In genomic region chr1:27366113-27366410, GRCh38 we compare ENCODE assay signal across 8 cellular contexts. TPM values are rescaled to one million over a fixed set of nuclear protein-coding genes. Genes with fewer than 3 reads are reported as not detected.
DNase-seq lines count a peak whose midpoint lies in the region; ATAC-seq and TF ChIP-seq lines count a peak whose summit lies in the region.

No MANE protein-coding gene starts in this region.

- H3K4me1 Mint-ChIP-seq in activated naive CD8-positive, alpha-beta T cell treated with anti-CD3 and anti-CD28 coated beads for 36 hours, result peaks cover 27% of the 10 kb centered on the region

- no peaks in the 10 kb centered on the region for H3K27me3 ChIP-seq in Karpas-422 (ENCODE audit: low read length)
- no peaks in the 10 kb centered on the region for H3K27me3 ChIP-seq in SK-N-SH (ENCODE audit: insufficient read depth)
- H3K27me3 ChIP-seq in osteoblast (ENCODE audit: insufficient read depth, low read length), result no peaks in the 10 kb centered on the region
- no peaks in the 10 kb centered on the region for H3K27me3 ChIP-seq in transverse colon

- H3K36me3 ChIP-seq in Karpas-422 (ENCODE audit: insufficient read depth, low read length) (no peaks in the 10 kb centered on the region), SK-N-SH (replicated peaks in 1 of 2; ENCODE audit: control insufficient read depth in 1 of 2, insufficient read depth in 2 of 2, low read length in 1 of 2) (peaks cover 0 to 24% of the 10 kb centered on the region in 2 experiments), osteoblast (ENCODE audit: insufficient read depth, low read length) (peaks cover 27% of the 10 kb centered on the region), transverse colon (no peaks in the 10 kb centered on the region)

- H3K27me3 Mint-ChIP-seq in activated naive CD8-positive, alpha-beta T cell treated with anti-CD3 and anti-CD28 coated beads for 36 hours, result no peaks in the 10 kb centered on the region

- H3K9me3 ChIP-seq in Karpas-422 (ENCODE audit: low read length) (no peaks in the 10 kb centered on the region), SK-N-SH (no peaks in the 10 kb centered on the region), osteoblast (ENCODE audit: low read depth, low read length) (no peaks in the 10 kb centered on the region), transverse colon (no peaks in the 10 kb centered on the region)

- H3K27ac Mint-ChIP-seq in activated naive CD8-positive, alpha-beta T cell treated with anti-CD3 and anti-CD28 coated beads for 36 hours, result peak overlapping the region; percentile 69

- peak overlapping the region; percentile 84 for H3K4me3 Mint-ChIP-seq in activated naive CD8-positive, alpha-beta T cell treated with anti-CD3 and anti-CD28 coated beads for 36 hours

- 0% methylated on average over 9 of the region's 30 CpGs for WGBS in SK-N-SH (ENCODE audit: low lambda C conversion rate)
- WGBS in transverse colon (ENCODE audit: low coverage in 1 of 2), 2 donors, result 0% methylated on average over 16 of the region's 30 CpGs; no CpG with 5 or more reads in 1 of the 2 donors

- TF ChIP-seq CTCF in SK-N-SH (IDR thresholded peaks at IDR 0.05) (no peak), osteoblast (IDR thresholded peaks at IDR 0.05; ENCODE audit: extremely low read depth, low read depth, low read length) (no peak), transverse colon (IDR thresholded peaks at IDR 0.05) (no peak)

- intact Hi-C loops in Right ventricle myocardium inferior (cut with DNase I) (loop anchor here (1.0 to 5.0 kb wide), 2 partner anchors 26 to 44 kb away; partner anchors contain the start of genes GPR3 and TMEM222), transverse colon (cut with DNase I; ENCODE audit: low total_unique reads) (no loop called here)

- TF ChIP-seq POLR2A in transverse colon (IDR thresholded peaks at IDR 0.05), result no peak

- in situ Hi-C loops in transverse colon (cut with MboI; ENCODE audit: low pct_ligation_motif_present in 1 of 4, low pct_unique_long_range_greater_than_20kb in 1 of 4, low sequenced_read_pairs in 3 of 4), result no loop called here

- ATAC-seq in GM18909 (IDR thresholded peaks at IDR 0.05; ENCODE audit: poor library complexity, unreplicated experiment), result peak; percentile 43
- ATAC-seq in Right ventricle myocardium inferior, result peak; percentile 73

- H3F3A ChIP-seq in SK-N-SH (replicated peaks; ENCODE audit: insufficient read depth), result peaks cover 9% of the 10 kb centered on the region

- no peaks in the 10 kb centered on the region for H3K36me3 Mint-ChIP-seq in activated naive CD8-positive, alpha-beta T cell treated with anti-CD3 and anti-CD28 coated beads for 36 hours

- H3K27ac ChIP-seq in Karpas-422 (ENCODE audit: low read length) (no peak overlapping the region), SK-N-SH (ENCODE audit: low read depth in 2 of 2, low read length in 1 of 2) (peak overlapping the region; percentile 74 to 94), osteoblast (ENCODE audit: low read depth, low read length) (peak overlapping the region; percentile 76), transverse colon (peak overlapping the region; percentile 94 to 99 (median 98))

- no peaks in the 10 kb centered on the region for H4K20me1 ChIP-seq in Karpas-422 (ENCODE audit: insufficient read depth, low read depth, low read length)
- H4K20me1 ChIP-seq in SK-N-SH (ENCODE audit: insufficient read depth), result no peaks in the 10 kb centered on the region
- no peaks in the 10 kb centered on the region for H4K20me1 ChIP-seq in osteoblast (ENCODE audit: insufficient read depth, low read length)

- CTCF ChIA-PET in SK-N-SH (lab: Yijun Ruan, JAX), result interaction anchor here (0.6 to 9.6 kb wide), 26 partner anchors 9 to 291 kb away, joined by 3 to 154 read pairs (median 4); partner anchors contain the start of genes CD164L2, FCN3 and TMEM222

- POLR2A ChIA-PET in SK-N-SH (lab: Yijun Ruan, JAX), result interaction anchor here (0.5 to 2.6 kb wide), 12 partner anchors 12 to 1282 kb away, joined by 3 to 24 read pairs (median 4); partner anchors contain the start of genes CD164L2 and GPR3

- H3K4me1 ChIP-seq in Karpas-422 (ENCODE audit: low read length) (peaks cover 19% of the 10 kb centered on the region), SK-N-SH (ENCODE audit: control insufficient read depth in 1 of 2, insufficient read depth in 2 of 2, low read depth in 1 of 2, low read length in 1 of 2) (peaks cover 4 to 14% of the 10 kb centered on the region in 2 experiments; a peak in 2 of 4 replicates), osteoblast (ENCODE audit: insufficient read depth, low read length) (peaks cover 11% of the 10 kb centered on the region), transverse colon (peaks cover 15 to 34% (median 18%) of the 10 kb centered on the region in 4 donors)

- peak overlapping the region; percentile 100 for H3K4me2 ChIP-seq in Karpas-422 (ENCODE audit: low read depth, low read length, poor library complexity, severe bottlenecking)
- H3K4me2 ChIP-seq in SK-N-SH, result peak overlapping the region; percentile 78
- peak overlapping the region; percentile 99 for H3K4me2 ChIP-seq in osteoblast (ENCODE audit: insufficient read depth, low read length)

- peak overlapping the region; percentile 79 for H3K9ac ChIP-seq in Karpas-422 (ENCODE audit: low read length)
- H3K9ac ChIP-seq in SK-N-SH, result peak overlapping the region; percentile 93

- H3K4me3 ChIP-seq in Karpas-422 (ENCODE audit: low read length), result peak overlapping the region; percentile 82
- H3K4me3 ChIP-seq in SK-N-SH (ENCODE audit: low read depth in 2 of 2, low read length in 1 of 2), result peak overlapping the region; percentile 69 to 89
- peak overlapping the region; percentile 85 for H3K4me3 ChIP-seq in osteoblast (ENCODE audit: insufficient read depth, low read length)
- H3K4me3 ChIP-seq in transverse colon, result peak overlapping the region; percentile 50 to 84 (median 68)

- no peak for TF ChIP-seq RAD21 in SK-N-SH (IDR thresholded peaks at IDR 0.05; ENCODE audit: low read length)

- DNase-seq in 8988T (peak; percentile 66), Karpas-422 (peak; percentile 89), SK-N-SH (peak; percentile 92), Right ventricle myocardium inferior (ENCODE audit: missing footprints) (peak; percentile 96), osteoblast (ENCODE audit: insufficient read length, low spot score, missing footprints) (peak; percentile 98), transverse colon (peak; percentile 86)
- DNase-seq in activated naive CD8-positive, alpha-beta T cell treated with anti-CD3 and anti-CD28 coated beads for 36 hours, result peak; percentile 87

- H2AFZ ChIP-seq in Karpas-422 (ENCODE audit: low read length) (peak overlapping the region; percentile 78; the same call in 1 of the 2 replicates), SK-N-SH (ENCODE audit: low read depth) (peak overlapping the region; percentile 95), osteoblast (ENCODE audit: low read length) (peak overlapping the region; percentile 65)

- no peaks in the 10 kb centered on the region for H3K79me2 ChIP-seq in Karpas-422 (ENCODE audit: low read length)
- H3K79me2 ChIP-seq in SK-N-SH (ENCODE audit: insufficient read depth), result peaks cover 9% of the 10 kb centered on the region; the same call in 1 of the 2 replicates
- peaks cover 12% of the 10 kb centered on the region for H3K79me2 ChIP-seq in osteoblast (ENCODE audit: insufficient read depth, low read length)

- TF ChIP-seq EP300 in SK-N-SH (IDR thresholded peaks at IDR 0.05; ENCODE audit: borderline replicate concordance in 1 of 2, low read depth in 1 of 2, low read length in 1 of 2) (no peak), transverse colon (IDR thresholded peaks at IDR 0.05; ENCODE audit: low read depth) (no peak)

- no peaks in the 10 kb centered on the region for H3K9me3 Mint-ChIP-seq in activated naive CD8-positive, alpha-beta T cell treated with anti-CD3 and anti-CD28 coated beads for 36 hours

- H3K9me2 ChIP-seq in Karpas-422 (replicated peaks; ENCODE audit: insufficient read depth, low read length) (no peaks in the 10 kb centered on the region), SK-N-SH (no peaks in the 10 kb centered on the region)

RNA-seq across cellular contexts. Expression of gene MAP3K6, which starts 0.7 kb away (rescaled TPM):
- 3.0 and 5.2 TPM in 2 replicates for total RNA-seq in Karpas-422 (2014; rRNA removed; shearing (Covaris generic); ENCODE audit: low replicate concordance)
- 14.5 and 17.3 TPM in 2 replicates for polyA plus RNA-seq in SK-N-SH (2012; rRNA removed)
- polyA plus RNA-seq in SK-N-SH (2012; cell fraction: cytosol; rRNA removed), result 3.9 and 6.9 TPM in 2 replicates
- polyA plus RNA-seq in SK-N-SH (2012; cell fraction: nucleus; rRNA removed), result 95.2 and 113 TPM in 2 replicates
- 1 to 10 TPM; 3.0 to 4.5 TPM for total RNA-seq in activated naive CD8-positive, alpha-beta T cell treated with anti-CD3 and anti-CD28 coated beads for 36 hours
- total RNA-seq in Right ventricle myocardium inferior (51.3 TPM), osteoblast (25.7 and 29.8 TPM in 2 replicates), transverse colon (10 to 100 TPM; 13.5 to 35.5 (median 24.4) TPM)

RNA-seq across cellular contexts. Expression of gene FCN3, which starts 8.6 kb away (rescaled TPM):
- total RNA-seq in Karpas-422 (2014; rRNA removed; shearing (Covaris generic); ENCODE audit: low replicate concordance), result not detected in 2 replicates
- not detected in 2 replicates for polyA plus RNA-seq in SK-N-SH (2012; rRNA removed)
- not detected in 2 replicates for polyA plus RNA-seq in SK-N-SH (2012; cell fraction: cytosol; rRNA removed)
- polyA plus RNA-seq in SK-N-SH (2012; cell fraction: nucleus; rRNA removed), result not detected in 2 replicates
- total RNA-seq in activated naive CD8-positive, alpha-beta T cell treated with anti-CD3 and anti-CD28 coated beads for 36 hours, result not detected
- total RNA-seq in Right ventricle myocardium inferior (20.7 TPM), osteoblast (not detected in 2 replicates), transverse colon (1 to 10 TPM in 2 of 4 donors, not detected in 2; 1.2 to 1.9 TPM)

RNA-seq across cellular contexts. Expression of gene CD164L2, which starts 17.1 kb away (rescaled TPM):
- total RNA-seq in Karpas-422 (2014; rRNA removed; shearing (Covaris generic); ENCODE audit: low replicate concordance), result 0.22 TPM in 1 of 2 replicates, not detected in the other
- polyA plus RNA-seq in SK-N-SH (2012; rRNA removed), result 0.05 TPM in 2 replicates
- 0.03 and 0.05 TPM in 2 replicates for polyA plus RNA-seq in SK-N-SH (2012; cell fraction: cytosol; rRNA removed)
- polyA plus RNA-seq in SK-N-SH (2012; cell fraction: nucleus; rRNA removed), result 0.48 and 0.55 TPM in 2 replicates
- not detected for total RNA-seq in activated naive CD8-positive, alpha-beta T cell treated with anti-CD3 and anti-CD28 coated beads for 36 hours
- total RNA-seq in Right ventricle myocardium inferior (not detected), osteoblast (not detected in 2 replicates), transverse colon (not detected)

RNA-seq across cellular contexts. Expression of gene SYTL1, which starts 24.2 kb away (rescaled TPM):
- total RNA-seq in Karpas-422 (2014; rRNA removed; shearing (Covaris generic); ENCODE audit: low replicate concordance), result 35.6 and 119 TPM in 2 replicates
- 2.0 and 3.0 TPM in 2 replicates for polyA plus RNA-seq in SK-N-SH (2012; rRNA removed)
- 0.21 and 0.52 TPM in 2 replicates for polyA plus RNA-seq in SK-N-SH (2012; cell fraction: cytosol; rRNA removed)
- 12.6 and 15.6 TPM in 2 replicates for polyA plus RNA-seq in SK-N-SH (2012; cell fraction: nucleus; rRNA removed)
- 10 to 100 TPM; 39.6 to 45.5 TPM for total RNA-seq in activated naive CD8-positive, alpha-beta T cell treated with anti-CD3 and anti-CD28 coated beads for 36 hours
- total RNA-seq in Right ventricle myocardium inferior (0.78 TPM), osteoblast (under 0.01 TPM in 1 of 2 replicates, not detected in the other), transverse colon (1 to 10 TPM; 5.2 to 9.2 (median 6.9) TPM)

RNA-seq across cellular contexts. Expression of gene GPR3, which starts 26.4 kb away (rescaled TPM):
- 3.6 and 3.7 TPM in 2 replicates for total RNA-seq in Karpas-422 (2014; rRNA removed; shearing (Covaris generic); ENCODE audit: low replicate concordance)
- polyA plus RNA-seq in SK-N-SH (2012; rRNA removed), result 5.8 and 6.0 TPM in 2 replicates
- 2.4 and 3.7 TPM in 2 replicates for polyA plus RNA-seq in SK-N-SH (2012; cell fraction: cytosol; rRNA removed)
- polyA plus RNA-seq in SK-N-SH (2012; cell fraction: nucleus; rRNA removed), result 2.9 and 3.2 TPM in 2 replicates
- total RNA-seq in activated naive CD8-positive, alpha-beta T cell treated with anti-CD3 and anti-CD28 coated beads for 36 hours, result 1 to 10 TPM; 3.5 to 3.9 TPM
- total RNA-seq in Right ventricle myocardium inferior (not detected), osteoblast (under 0.01 and 0.36 TPM in 2 replicates), transverse colon (not detected)
